In the genomic region with DNA sequence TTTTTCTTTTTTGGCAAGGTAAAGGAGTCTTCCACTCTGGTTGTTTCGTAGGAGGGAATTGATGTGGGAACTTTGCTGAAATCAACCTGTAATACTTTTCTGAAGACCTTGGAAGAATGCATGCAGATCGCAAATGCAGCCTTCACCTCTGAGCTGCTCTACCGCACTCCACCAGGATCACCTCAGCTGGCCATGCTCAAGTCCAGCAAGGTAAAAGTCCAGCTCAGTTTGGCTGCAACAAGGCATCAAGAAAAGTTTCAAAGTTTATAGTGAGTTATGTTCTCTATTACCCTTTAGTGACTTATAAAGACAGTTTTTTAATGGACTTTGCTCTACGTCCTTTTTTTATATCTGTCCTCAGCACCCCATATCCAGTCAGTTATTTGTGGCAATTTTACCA, we compare ENCODE assay signal across 26 cellular contexts.
"Had no signal": no experiment of that assay in that cellular context is flagged by ENCODE, and none has a peak within 500 bp of the region (broad histone marks: within the 10 kb centered on the region; RNA-seq: fewer than 3 reads in every experiment).

No MANE protein-coding gene starts in this region.

- H3K9me3 Mint-ChIP-seq: dendritic cell treated with granulocyte-macrophage colony-stimulating factor and Interleukin-4, amounts not matched to agents 40 ng/mL and 50 ng/mL, for 4 days; effector memory CD8-positive, alpha-beta T cell; endodermal cell; mesothelial cell of epicardium; naive B cell had no signal

- H3K27me3 ChIP-seq: colonic mucosa, esophagus squamous epithelium, gastrocnemius medialis, heart right ventricle had no signal

- H3K9me3 ChIP-seq: colonic mucosa, esophagus squamous epithelium, gastrocnemius medialis, heart right ventricle, left ventricle myocardium inferior, lower lobe of right lung, mucosa of descending colon had no signal

- ATAC-seq: effector memory CD8-positive, alpha-beta T cell; esophagus mucosa; gastrocnemius medialis; heart right ventricle; left cardiac atrium; lower lobe of right lung; mucosa of descending colon had no signal

- H3K4me3 ChIP-seq: colonic mucosa, esophagus squamous epithelium, gastrocnemius medialis, heart right ventricle, left ventricle myocardium inferior, lower lobe of right lung, mucosa of descending colon had no signal

- H3K4me3 Mint-ChIP-seq: dendritic cell treated with granulocyte-macrophage colony-stimulating factor and Interleukin-4, amounts not matched to agents 40 ng/mL and 50 ng/mL, for 4 days; effector memory CD8-positive, alpha-beta T cell; endodermal cell; mesothelial cell of epicardium; naive B cell had no signal

- H3K27me3 Mint-ChIP-seq: dendritic cell treated with granulocyte-macrophage colony-stimulating factor and Interleukin-4, amounts not matched to agents 40 ng/mL and 50 ng/mL, for 4 days; effector memory CD8-positive, alpha-beta T cell; naive B cell had no signal

- FAIRE-seq: endometrium, islet of Langerhans, keratinocyte had no signal

- H3K27ac ChIP-seq: colonic mucosa, epithelial cell of prostate, esophagus squamous epithelium, gastrocnemius medialis, heart right ventricle, left ventricle myocardium inferior, lower lobe of right lung had no signal

- H3K4me1 Mint-ChIP-seq: mesothelial cell of epicardium, naive B cell had no signal

- H3K4me1 ChIP-seq: colonic mucosa, esophagus squamous epithelium, lower lobe of right lung had no signal

- DNase-seq: colonic mucosa; cortex of kidney; effector CD8-positive, alpha-beta T cell; effector memory CD8-positive, alpha-beta T cell; endodermal cell; erythroblast; esophagus squamous epithelium; foreskin melanocyte; gastrocnemius medialis; glutamatergic neuron; head of caudate nucleus; heart right ventricle; hippocampal formation; left cardiac atrium; left ventricle myocardium inferior; lower lobe of right lung; mesenchymal stem cell; mucosa of descending colon; naive B cell had no signal
